ENCODE assay signal across 35 cellular contexts in genomic region chr11:24842308-24842707, GRCh38.
"Had no signal": no experiment of that assay in that cellular context is flagged by ENCODE, and none has a peak within 500 bp of the region (broad histone marks: within the 10 kb centered on the region; RNA-seq: fewer than 3 reads in every experiment).

No MANE protein-coding gene starts in this region.

- H3K4me3 ChIP-seq: MG63 had no signal

- H3K36me3 ChIP-seq: MG63 had no signal

- H3K9ac ChIP-seq: KMS-11 had no signal

- H3K4me2 ChIP-seq: KMS-11 had no signal

- H3K27ac ChIP-seq: KMS-11 had no signal

- H3K9me3 ChIP-seq: MG63 had no signal

- H3K27me3 ChIP-seq: MG63 had no signal

- DNase-seq: Karpas-422, Kasumi-1, KG1, MG63, MM.1S, MV-4-11, NCI-H1048, NCI-H1092, NCI-H1092 treated with DMSO at 0.1 percent for 48 hours, NCI-H1105, NCI-H1105 treated with DMSO at 0.1 percent for 48 hours, NCI-H1417 treated with DMSO at 0.1 percent for 48 hours, NCI-H1436, NCI-H1436 treated with DMSO at 0.1 percent for 48 hours, NCI-H146, NCI-H1694, NCI-H1694 treated with DMSO at 0.1 percent for 48 hours, NCI-H187, NCI-H187 treated with DMSO at 0.1 percent for 48 hours, NCI-H1930, NCI-H2029, NCI-H2029 treated with DMSO at 0.1 percent for 48 hours, NCI-H2081, NCI-H2081 treated with DMSO at 0.1 percent for 48 hours, NCI-H2107, NCI-H2171, NCI-H2171 treated with DMSO at 0.1 percent for 48 hours, NCI-H2227 treated with DMSO at 0.1 percent for 48 hours, NCI-H226, NCI-H345, NCI-H446, NCI-H446 treated with DMSO at 0.1 percent for 48 hours, NCI-H510A, NCI-H510A treated with DMSO at 0.1 percent for 48 hours had no signal
